In genomic region chr16:86685071-86685470, GRCh38 we compare ENCODE assay signal across 23 cellular contexts.
"Had no signal": no experiment of that assay in that cellular context is flagged by ENCODE, and none has a peak within 500 bp of the region (broad histone marks: within the 10 kb centered on the region; RNA-seq: fewer than 3 reads in every experiment).

No MANE protein-coding gene starts in this region.

- ATAC-seq: gastrocnemius medialis, heart left ventricle, left cardiac atrium, left lung, left ventricle myocardium superior, lower lobe of right lung, mucosa of descending colon had no signal

- FAIRE-seq: colon, endothelial cell of umbilical vein, islet of Langerhans, keratinocyte had no signal

- H3K79me2 ChIP-seq: hepatocyte had no signal

- H2AFZ ChIP-seq: hepatocyte had no signal

- H3K36me3 ChIP-seq: esophagus muscularis mucosa, gastrocnemius medialis, heart left ventricle, left lung, lower lobe of right lung had no signal

- H3K27ac ChIP-seq: coronary artery, dorsolateral prefrontal cortex, esophagus muscularis mucosa, gastrocnemius medialis, heart left ventricle, hepatocyte, left lung, lower lobe of right lung had no signal

- H3K4me1 ChIP-seq: gastrocnemius medialis, left lung, lower lobe of right lung had no signal

- H3K4me3 ChIP-seq: coronary artery, dorsolateral prefrontal cortex, esophagus muscularis mucosa, gastrocnemius medialis, heart left ventricle, hepatocyte, left lung, lower lobe of right lung, mucosa of descending colon had no signal

- H3K9me3 ChIP-seq: esophagus muscularis mucosa, gastrocnemius medialis, left lung, lower lobe of right lung, mucosa of descending colon had no signal

- H3K4me2 ChIP-seq: hepatocyte had no signal

- DNase-seq: dermis blood vessel endothelial cell; dorsolateral prefrontal cortex; effector CD4-positive, alpha-beta T cell; effector memory CD4-positive, alpha-beta T cell; foreskin fibroblast; foreskin melanocyte; gastrocnemius medialis; heart left ventricle; hypothalamus; left cardiac atrium; left lung; left ventricle myocardium superior; lower lobe of right lung; mesenchymal stem cell; mucosa of descending colon; naive B cell had no signal
